In genomic region chr1:91735266-91735845, GRCh38 we compare ENCODE assay signal across 21 cellular contexts.
DNase-seq lines count a peak whose midpoint lies in the region; ATAC-seq and TF ChIP-seq lines count a peak whose summit lies in the region.
"Had no signal": no experiment of that assay in that cellular context is flagged by ENCODE, and none has a peak within 500 bp of the region (broad histone marks: within the 10 kb centered on the region; RNA-seq: fewer than 3 reads in every experiment).

No MANE protein-coding gene starts in this region.

- no peak overlapping the region for H3K4me3 ChIP-seq in left ventricle myocardium inferior
- H3K4me3 ChIP-seq: tibial artery had no signal

- peak overlapping the region; percentile 82 to 90 for H3K27ac Mint-ChIP-seq in effector memory CD8-positive, alpha-beta T cell
- H3K27ac Mint-ChIP-seq in natural killer cell = peak overlapping the region; percentile 88 to 90
- H3K27ac Mint-ChIP-seq: activated CD8-positive, alpha-beta memory T cell treated with anti-CD3 and anti-CD28 coated beads, Interleukin-2, amount 10 ng/mL, durations not matched to agents 7 days and 5 days; memory B cell had no signal

- ATAC-seq in left cardiac atrium (no peak), natural killer cell (no peak)
- ATAC-seq in effector memory CD8-positive, alpha-beta T cell (replicated peaks) = no peak
- ATAC-seq: activated CD8-positive, alpha-beta memory T cell treated with anti-CD3 and anti-CD28 coated beads, Interleukin-2, amount 10 ng/mL, durations not matched to agents 7 days and 5 days; naive thymus-derived CD8-positive, alpha-beta T cell had no signal

- H3K9me3 Mint-ChIP-seq in effector memory CD8-positive, alpha-beta T cell = no peaks in the 10 kb centered on the region
- peaks cover 0 to 2% of the 10 kb centered on the region in 2 donors for H3K9me3 Mint-ChIP-seq in natural killer cell
- H3K9me3 Mint-ChIP-seq: memory B cell had no signal

- H3K27me3 ChIP-seq in left ventricle myocardium inferior (ENCODE audit: low read depth) = no peaks in the 10 kb centered on the region
- H3K27me3 ChIP-seq: BE2C, tibial artery had no signal

- peaks cover 28% of the 10 kb centered on the region for H3K36me3 Mint-ChIP-seq in effector memory CD8-positive, alpha-beta T cell (ENCODE audit: insufficient read depth)
- peaks cover 7% of the 10 kb centered on the region for H3K36me3 Mint-ChIP-seq in natural killer cell
- H3K36me3 Mint-ChIP-seq: memory B cell had no signal

- peaks cover 56 to 65% of the 10 kb centered on the region in 2 donors for H3K4me1 Mint-ChIP-seq in effector memory CD8-positive, alpha-beta T cell (ENCODE audit: low read depth in 2 of 2)
- peaks cover 79 to 82% of the 10 kb centered on the region in 2 donors for H3K4me1 Mint-ChIP-seq in natural killer cell

- H3K27me3 Mint-ChIP-seq in effector memory CD8-positive, alpha-beta T cell = no peaks in the 10 kb centered on the region
- no peaks in the 10 kb centered on the region for H3K27me3 Mint-ChIP-seq in natural killer cell (ENCODE audit: low read depth in 2 of 2)
- H3K27me3 Mint-ChIP-seq: activated CD8-positive, alpha-beta memory T cell treated with anti-CD3 and anti-CD28 coated beads, Interleukin-2, amount 10 ng/mL, durations not matched to agents 7 days and 5 days had no signal

- peak overlapping the region; percentile 1 to 27 for H3K4me3 Mint-ChIP-seq in effector memory CD8-positive, alpha-beta T cell
- H3K4me3 Mint-ChIP-seq in natural killer cell = no peak overlapping the region
- H3K4me3 Mint-ChIP-seq: activated CD8-positive, alpha-beta memory T cell treated with anti-CD3 and anti-CD28 coated beads, Interleukin-2, amount 10 ng/mL, durations not matched to agents 7 days and 5 days; memory B cell; naive thymus-derived CD8-positive, alpha-beta T cell had no signal

- DNase-seq in left ventricle myocardium inferior (no peak), left cardiac atrium (no peak), natural killer cell (no peak), GOT3 (lab: John Stamatoyannopoulos, UW) (no peak), NCI-H1105 (lab: John Stamatoyannopoulos, UW) (no peak), GM10248 (ENCODE audit: extremely low spot score) (no peak)
- DNase-seq in effector memory CD8-positive, alpha-beta T cell = no peak
- no peak for DNase-seq in activated CD4-positive, alpha-beta T cell treated with anti-CD3 and anti-CD28 coated beads, Interleukin-2, amount 50 U/mL, for 1 hour
- DNase-seq: activated CD4-positive, alpha-beta T cell treated with anti-CD3 and anti-CD28 coated beads for 4 hours; activated CD8-positive, alpha-beta memory T cell treated with anti-CD3 and anti-CD28 coated beads, Interleukin-2, amount 10 ng/mL, durations not matched to agents 7 days and 5 days; BE2C; cortex of kidney; naive thymus-derived CD8-positive, alpha-beta T cell; NCI-H1417; NCI-H2171; NCI-H526 treated with DMSO at 0.1 percent for 48 hours; posterior cingulate gyrus; stimulated activated CD4-positive, alpha-beta T cell treated with anti-CD3 and anti-CD28 coated beads, Interleukin-2, amount 100 ng/mL, for 24 hours; stimulated activated naive CD4-positive, alpha-beta T cell treated with Interleukin-2 at 50 U/mL for 16 hours; tibial artery had no signal

- CTCF ChIA-PET in GM10248 (lab: Yijun Ruan, JAX) = interaction anchor here (2.0 kb wide), 2 partner anchors 13 to 24 kb away, joined by 6 to 7 read pairs; no protein-coding TSS in a partner anchor

- intact Hi-C loops in left ventricle myocardium inferior (cut with micrococcal nuclease) = loop anchor here (10.0 kb wide), 1 partner anchor 149 kb away; the partner anchor contains the start of gene TGFBR3
- intact Hi-C loops in left cardiac atrium (cut with DNase I) = loop anchor here in 1 of 2 donors (10.0 kb wide), 1 partner anchor 221 kb away; no protein-coding TSS in a partner anchor
- intact Hi-C loops in natural killer cell (cut with micrococcal nuclease) = no loop called here

- H3K36me3 ChIP-seq in left ventricle myocardium inferior = peaks cover 17% of the 10 kb centered on the region
- H3K36me3 ChIP-seq: BE2C had no signal

- H3K27ac ChIP-seq in left ventricle myocardium inferior (replicated peaks) = peak overlapping the region; percentile 85

- POLR2A ChIA-PET in GM10248 (lab: Yijun Ruan, JAX) = no interaction called here

- no peak for TF ChIP-seq CTCF in left ventricle myocardium inferior (IDR thresholded peaks at IDR 0.05; ENCODE audit: borderline replicate concordance)
- TF ChIP-seq CTCF in natural killer cell (IDR thresholded peaks at IDR 0.05) = no peak
- TF ChIP-seq CTCF in GM10248 (IDR thresholded peaks at IDR 0.05; ENCODE audit: control extremely low read depth, extremely low read depth, low read depth, missing control alignments) = no peak

- peaks cover 65% of the 10 kb centered on the region for H3K4me1 ChIP-seq in left ventricle myocardium inferior
- H3K4me1 ChIP-seq: BE2C had no signal

- H3K9me3 ChIP-seq in left ventricle myocardium inferior (replicated peaks) = no peaks in the 10 kb centered on the region
- H3K9me3 ChIP-seq: BE2C, tibial artery had no signal
